In the genomic region with DNA sequence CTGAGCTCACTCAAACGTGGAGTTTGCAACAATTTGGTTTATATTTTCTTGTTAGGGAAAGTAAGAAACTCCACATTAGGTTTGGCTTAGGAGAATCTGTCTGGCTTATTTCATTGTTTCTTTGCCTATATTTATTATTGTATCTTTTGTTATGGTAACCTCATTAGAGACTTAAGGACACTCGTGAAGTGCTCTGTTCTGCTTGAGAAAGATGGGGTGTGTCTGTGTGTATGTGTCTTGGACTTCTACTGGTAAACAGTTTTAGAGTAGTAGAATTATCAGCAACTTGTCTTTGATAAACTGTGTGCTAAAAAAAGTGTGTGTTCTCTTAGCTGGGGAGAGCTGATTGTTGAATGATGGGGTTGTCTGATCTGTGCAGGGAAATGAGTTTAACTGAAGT, we compare ENCODE assay signal across 25 cellular contexts.
DNase-seq lines count a peak whose midpoint lies in the region; ATAC-seq, FAIRE-seq and TF ChIP-seq lines count a peak whose summit lies in the region.
"Had no signal": no experiment of that assay in that cellular context is flagged by ENCODE, and none has a peak within 500 bp of the region (broad histone marks: within the 10 kb centered on the region; RNA-seq: fewer than 3 reads in every experiment).

No MANE protein-coding gene starts in this region.

- H2BK120ac ChIP-seq in IMR-90 (ENCODE audit: low read depth, low read length), result no peak overlapping the region

- no peak overlapping the region for H3K56ac ChIP-seq in IMR-90 (ENCODE audit: extremely low read depth, insufficient read depth, low read length)

- H3K27me3 Mint-ChIP-seq in astrocyte (ENCODE audit: low read depth, unreplicated experiment), result no peaks in the 10 kb centered on the region
- H3K27me3 Mint-ChIP-seq in activated T-cell treated with anti-CD3 and anti-CD28 coated beads, Interleukin-2, amount 50 U/mL, for 72 hours (ENCODE audit: low read depth), result no peaks in the 10 kb centered on the region
- H3K27me3 Mint-ChIP-seq: B cell; CD4-positive, CD25-positive, alpha-beta regulatory T cell had no signal

- H3K18ac ChIP-seq in IMR-90 (ENCODE audit: low read depth, low read length), result no peak overlapping the region

- H2AFZ ChIP-seq in IMR-90 (replicated peaks; ENCODE audit: low read length, poor library complexity) (no peak overlapping the region), astrocyte (ENCODE audit: low read depth, low read length) (no peak overlapping the region)
- H2AFZ ChIP-seq: GM23248 had no signal

- no peaks in the 10 kb centered on the region for H3K27me3 ChIP-seq in IMR-90 (ENCODE audit: control insufficient read depth, insufficient read depth, low read length)
- no peaks in the 10 kb centered on the region for H3K27me3 ChIP-seq in astrocyte (ENCODE audit: insufficient read depth, low read length)
- H3K27me3 ChIP-seq in lower lobe of right lung (ENCODE audit: low read depth), result no peaks in the 10 kb centered on the region
- H3K27me3 ChIP-seq: BLaER1 had no signal

- no peak overlapping the region for H3K23ac ChIP-seq in IMR-90 (ENCODE audit: low read depth, low read length)

- dilution Hi-C loops in IMR-90 (cut with HindIII; ENCODE audit: low sequenced_read_pairs, unreplicated experiment), result no loop called here

- BruUV-seq in IMR-90 (replicated peaks; lab: Mats Ljungman, UMichigan), result no TSS peak

- in situ Hi-C loops in IMR-90 (cut with MboI; ENCODE audit: low sequenced_read_pairs), result no loop called here

- H4K20me1 ChIP-seq in IMR-90 (ENCODE audit: insufficient read depth, low read length) (no peaks in the 10 kb centered on the region), astrocyte (ENCODE audit: insufficient read depth, low read length) (peaks cover 4% of the 10 kb centered on the region)
- H4K20me1 ChIP-seq: BLaER1 had no signal

- 33% methylated on average over 1 of the region's 2 CpGs; no CpG with 5 or more reads in 1 of the 2 experiments for WGBS in IMR-90 (ENCODE audit: extremely low coverage in 2 of 2, insufficient read length in 1 of 2), 2 experiments

- TF ChIP-seq POLR2A in IMR-90 (IDR thresholded peaks at IDR 0.05; ENCODE audit: low read depth, low read length), result no peak

- no peaks in the 10 kb centered on the region; the same call in 1 of the 2 replicates for H3K4me1 ChIP-seq in IMR-90 (ENCODE audit: control insufficient read depth, insufficient read depth, low read length)
- H3K4me1 ChIP-seq in astrocyte (ENCODE audit: insufficient read depth, low read length), result no peaks in the 10 kb centered on the region
- no peaks in the 10 kb centered on the region for H3K4me1 ChIP-seq in lower lobe of right lung
- H3K4me1 ChIP-seq: BLaER1 had no signal

- H3K4ac ChIP-seq in IMR-90 (ENCODE audit: low read depth, low read length), result no peak overlapping the region

- H4K5ac ChIP-seq in IMR-90 (ENCODE audit: low read depth, low read length), result no peak overlapping the region

- H3K4me1 Mint-ChIP-seq in astrocyte (ENCODE audit: low read depth, unreplicated experiment), result no peaks in the 10 kb centered on the region
- H3K4me1 Mint-ChIP-seq in activated T-cell treated with anti-CD3 and anti-CD28 coated beads, Interleukin-2, amount 50 U/mL, for 72 hours (ENCODE audit: low read depth), result no peaks in the 10 kb centered on the region
- H3K4me1 Mint-ChIP-seq: B cell; CD4-positive, CD25-positive, alpha-beta regulatory T cell had no signal

- POLR2A ChIA-PET in IMR-90 (lab: Charles Lee; ENCODE audit: unreplicated experiment), result no interaction called here

- ATAC-seq in IMR-90 (ENCODE audit: low read depth) (no peak), lower lobe of right lung (peak; percentile 45 to 83)
- no peak for ATAC-seq in activated T-cell treated with anti-CD3 and anti-CD28 coated beads, Interleukin-2, amount 50 U/mL, for 72 hours (replicated peaks in 1 of 2)
- ATAC-seq: CD8-positive, alpha-beta T cell; GM12878 had no signal

- H3K4me2 ChIP-seq in IMR-90 (ENCODE audit: low read depth, low read length) (no peak overlapping the region), astrocyte (ENCODE audit: low read length) (no peak overlapping the region)
- H3K4me2 ChIP-seq: BLaER1 had no signal

- H3K27ac ChIP-seq in IMR-90 (ENCODE audit: insufficient read depth, low read length) (no peak overlapping the region), astrocyte (ENCODE audit: low read depth, low read length) (no peak overlapping the region), lower lobe of right lung (no peak overlapping the region)
- H3K27ac ChIP-seq: 22Rv1, BLaER1, C4-2B, GM23248 had no signal

- TF ChIP-seq CTCF in IMR-90 (conservative IDR thresholded peaks at IDR 0.05; ENCODE audit: low read depth, low read length), result no peak
- TF ChIP-seq CTCF in astrocyte (IDR thresholded peaks at IDR 0.05; ENCODE audit: insufficient read depth, low read depth, low read length), result no peak
- TF ChIP-seq CTCF in lower lobe of right lung (IDR thresholded peaks at IDR 0.05), result no peak

- H3K9ac ChIP-seq in IMR-90 (ENCODE audit: low read depth, low read length) (no peak overlapping the region), astrocyte (ENCODE audit: low read length) (no peak overlapping the region)
- H3K9ac ChIP-seq: BLaER1, GM23248 had no signal

- no peak overlapping the region for H2BK15ac ChIP-seq in IMR-90 (ENCODE audit: low read depth, low read length)

- H2BK20ac ChIP-seq in IMR-90 (ENCODE audit: low read depth, low read length), result no peak overlapping the region

- no peak for TF ChIP-seq RAD21 in IMR-90 (IDR thresholded peaks at IDR 0.05; ENCODE audit: low read length)

- no peaks in the 10 kb centered on the region for H3K79me2 ChIP-seq in astrocyte (ENCODE audit: insufficient read depth, low read length)

- no peak overlapping the region for H2AK9ac ChIP-seq in IMR-90 (replicated peaks; ENCODE audit: low read depth, low read length, poor library complexity)

- DNase-seq in DMS79 treated with DMSO at 0.1 percent for 48 hours (lab: John Stamatoyannopoulos, UW) (peak; percentile 21), DMS79 (lab: John Stamatoyannopoulos, UW) (no peak), IMR-90 (no peak), astrocyte (ENCODE audit: low read depth) (no peak), lower lobe of right lung (no peak), DMS 273 treated with DMSO at 0.1 percent for 48 hours (lab: John Stamatoyannopoulos, UW) (no peak), NCI-H2196 (lab: John Stamatoyannopoulos, UW; ENCODE audit: unreplicated experiment) (no peak)
- no peak for DNase-seq in activated T-cell treated with anti-CD3 and anti-CD28 coated beads, Interleukin-2, amount 50 U/mL, for 72 hours
- DNase-seq: CD4-positive, CD25-positive, alpha-beta regulatory T cell; CD8-positive, alpha-beta T cell; DMS53; EL; GDM1; GM23248; H7; HCEC 1CT had no signal

- CTCF ChIA-PET in IMR-90 (lab: Yijun Ruan, JAX), result no interaction called here

- no peak overlapping the region for H4K91ac ChIP-seq in IMR-90 (ENCODE audit: insufficient read depth, low read depth, low read length)

- intact Hi-C loops in IMR-90 (cut with micrococcal nuclease), result no loop called here
- intact Hi-C loops in lower lobe of right lung (cut with DNase I), result no loop called here

- H2AK5ac ChIP-seq in IMR-90 (ENCODE audit: low read depth, low read length), result no peak overlapping the region

- peak overlapping the region; percentile 9 for H2BK5ac ChIP-seq in IMR-90 (ENCODE audit: low read depth, low read length, poor library complexity, severe bottlenecking)

- H3K79me1 ChIP-seq in IMR-90 (ENCODE audit: low read depth in 1 of 2, low read length in 2 of 2), result peaks cover 4 to 5% of the 10 kb centered on the region in 2 experiments; a peak in 2 of 4 replicates

- H4K8ac ChIP-seq in IMR-90 (ENCODE audit: low read depth in 2 of 2, low read length in 2 of 2), result no peak overlapping the region

- H3K9me3 ChIP-seq in IMR-90 (ENCODE audit: control insufficient read depth, insufficient read depth, low read length) (no peaks in the 10 kb centered on the region), astrocyte (ENCODE audit: insufficient read depth, low read depth, low read length) (no peaks in the 10 kb centered on the region), lower lobe of right lung (no peaks in the 10 kb centered on the region)
- H3K9me3 ChIP-seq: BLaER1 had no signal

- FAIRE-seq in astrocyte (lab: Jason Lieb, UNC), result no peak
- FAIRE-seq: A204.1, D721Med, GM12878, GM19239, H1 had no signal

- H3K36me3 Mint-ChIP-seq in astrocyte (ENCODE audit: low read depth, unreplicated experiment), result peaks cover 2% of the 10 kb centered on the region
- no peaks in the 10 kb centered on the region for H3K36me3 Mint-ChIP-seq in activated T-cell treated with anti-CD3 and anti-CD28 coated beads, Interleukin-2, amount 50 U/mL, for 72 hours (ENCODE audit: insufficient read depth in 2 of 2)
- H3K36me3 Mint-ChIP-seq: CD8-positive, alpha-beta T cell had no signal

- no peak overlapping the region for H3K4me3 ChIP-seq in IMR-90 (ENCODE audit: insufficient read depth, low read depth, low read length)
- H3K4me3 ChIP-seq in astrocyte (ENCODE audit: insufficient read depth, low read depth, low read length), result no peak overlapping the region
- no peak overlapping the region for H3K4me3 ChIP-seq in lower lobe of right lung
- H3K4me3 ChIP-seq: BLaER1, GM12878, GM23248 had no signal

- no peaks in the 10 kb centered on the region for H3K36me3 ChIP-seq in IMR-90 (ENCODE audit: control insufficient read depth, insufficient read depth, low read length)
- no peaks in the 10 kb centered on the region for H3K36me3 ChIP-seq in astrocyte (ENCODE audit: insufficient read depth, low read length)
- H3K36me3 ChIP-seq in lower lobe of right lung, result no peaks in the 10 kb centered on the region
- H3K36me3 ChIP-seq: BLaER1 had no signal

- no peak overlapping the region for H3K14ac ChIP-seq in IMR-90 (replicated peaks; ENCODE audit: low read depth, low read length)

- no peaks in the 10 kb centered on the region for H3K9me1 ChIP-seq in IMR-90 (ENCODE audit: insufficient read depth, low read length)

- no peak overlapping the region for H3K4me3 Mint-ChIP-seq in astrocyte (ENCODE audit: unreplicated experiment)
- no peak overlapping the region for H3K4me3 Mint-ChIP-seq in activated T-cell treated with anti-CD3 and anti-CD28 coated beads, Interleukin-2, amount 50 U/mL, for 72 hours
- H3K4me3 Mint-ChIP-seq: B cell; CD4-positive, CD25-positive, alpha-beta regulatory T cell; CD8-positive, alpha-beta T cell had no signal

- H3K27ac Mint-ChIP-seq in astrocyte (ENCODE audit: unreplicated experiment), result peak overlapping the region; percentile 1
- H3K27ac Mint-ChIP-seq in activated T-cell treated with anti-CD3 and anti-CD28 coated beads, Interleukin-2, amount 50 U/mL, for 72 hours, result no peak overlapping the region
- H3K27ac Mint-ChIP-seq: B cell; CD4-positive, CD25-positive, alpha-beta regulatory T cell; CD8-positive, alpha-beta T cell had no signal

- H3K9me3 Mint-ChIP-seq in astrocyte (ENCODE audit: unreplicated experiment), result peaks cover 3% of the 10 kb centered on the region
- no peaks in the 10 kb centered on the region for H3K9me3 Mint-ChIP-seq in activated T-cell treated with anti-CD3 and anti-CD28 coated beads, Interleukin-2, amount 50 U/mL, for 72 hours

TF ChIP-seq in IMR-90, 13 proteins besides CTCF, POLR2A, EP300 and RAD21 (continues in another document):
- no peak for TF ChIP-seq MXI1 (IDR thresholded peaks at IDR 0.05; ENCODE audit: borderline replicate concordance, low read depth, low read length)
- no peak for TF ChIP-seq MAFK (IDR thresholded peaks at IDR 0.05; ENCODE audit: low read depth, low read length)
- no peak for TF ChIP-seq NFE2L2 (IDR thresholded peaks at IDR 0.05; ENCODE audit: low read depth, low read length)
- no peak for TF ChIP-seq RCOR1 (IDR thresholded peaks at IDR 0.05; ENCODE audit: insufficient replicate concordance, low read length)

Comparison
In these comparisons a context has a peak if more than half of its experiments do, and no peak if none do; other contexts are left out.
1. ATAC-seq: peak in lower lobe of right lung (2 of 2); none in IMR-90 (single experiment) and activated T-cell treated with anti-CD3 and anti-CD28 coated beads, Interleukin-2, amount 50 U/mL, for 72 hours (0 of 2).